ENCODE assay signal across 19 cellular contexts in the genomic region with DNA sequence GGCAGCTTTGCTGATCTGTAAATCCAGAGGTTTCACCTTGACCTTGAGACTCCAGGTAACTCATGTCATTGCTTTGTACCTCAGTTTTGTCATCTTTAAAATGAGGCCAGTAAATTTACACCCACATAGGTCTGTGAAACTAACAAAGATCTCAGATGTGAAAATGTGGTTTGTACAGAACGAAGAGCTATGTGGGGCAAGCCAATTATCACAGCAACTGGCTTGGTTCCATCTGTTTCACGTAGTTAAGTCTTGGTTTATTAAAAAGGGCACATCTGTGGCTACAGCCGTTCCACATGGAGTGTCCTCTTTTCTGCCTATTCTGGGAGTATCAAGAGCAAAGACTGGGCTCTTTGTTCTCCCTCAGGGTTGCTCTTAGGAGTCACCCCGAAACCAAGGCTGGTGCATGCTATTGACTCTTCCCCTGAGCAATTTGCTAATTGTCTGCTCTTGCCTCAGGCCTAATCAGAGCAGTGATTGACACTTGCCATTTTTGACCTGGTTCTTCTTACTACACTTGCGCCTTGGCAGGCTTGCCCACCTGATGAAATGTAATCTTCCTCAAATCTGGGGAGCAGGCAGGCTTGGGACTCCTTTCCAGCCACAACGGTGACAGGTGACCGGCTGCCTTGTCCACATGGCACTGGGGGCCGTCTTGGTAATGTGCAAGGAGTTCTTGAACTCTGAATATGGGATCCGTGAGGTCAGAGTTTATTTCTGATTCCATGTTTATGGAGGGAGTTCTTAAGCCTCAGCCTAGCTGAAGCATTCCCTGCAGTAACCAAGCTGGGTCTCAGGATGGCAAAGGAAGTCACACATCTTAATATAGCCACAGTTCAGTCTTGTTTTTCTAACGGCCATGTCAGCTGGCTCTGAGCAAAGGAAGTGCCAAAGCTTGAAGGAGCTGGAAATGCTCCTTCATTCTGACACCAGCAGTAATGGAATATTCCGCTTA. TPM values are rescaled to one million over a fixed set of nuclear protein-coding genes. Genes with fewer than 3 reads are reported as not detected.
DNase-seq lines count a peak whose midpoint lies in the region; ATAC-seq and TF ChIP-seq lines count a peak whose summit lies in the region.
"Had no signal": no experiment of that assay in that cellular context is flagged by ENCODE, and none has a peak within 500 bp of the region (broad histone marks: within the 10 kb centered on the region; RNA-seq: fewer than 3 reads in every experiment).

No MANE protein-coding gene starts in this region.

- H3K36me3 ChIP-seq in tibial artery: peaks cover 0 to 7% (median 3%) of the 10 kb centered on the region in 3 donors
- no peaks in the 10 kb centered on the region for H3K36me3 ChIP-seq in GM23248 (ENCODE audit: low read depth)
- H3K36me3 ChIP-seq: neutrophil, right lobe of liver had no signal

- H3K27me3 Mint-ChIP-seq in activated CD4-positive, alpha-beta T cell treated with anti-CD3 and anti-CD28 coated beads, Interleukin-2, amount 10 ng/mL, durations not matched to agents 24 days and 14 days: peaks cover 7% of the 10 kb centered on the region
- no peaks in the 10 kb centered on the region for H3K27me3 Mint-ChIP-seq in effector memory CD8-positive, alpha-beta T cell

- intact Hi-C loops in activated CD4-positive, alpha-beta T cell treated with anti-CD3 and anti-CD28 coated beads, Interleukin-2, amount 10 ng/mL, durations not matched to agents 24 days and 14 days (cut with micrococcal nuclease): no loop called here
- intact Hi-C loops in tibial artery (cut with DNase I; ENCODE audit: low total_unique reads): no loop called here

- no peak overlapping the region for H3K9ac ChIP-seq in GM23248

- H3K4me1 Mint-ChIP-seq in activated CD4-positive, alpha-beta T cell treated with anti-CD3 and anti-CD28 coated beads, Interleukin-2, amount 10 ng/mL, durations not matched to agents 24 days and 14 days: peaks cover 5% of the 10 kb centered on the region
- H3K4me1 Mint-ChIP-seq in effector memory CD8-positive, alpha-beta T cell (ENCODE audit: low read depth in 2 of 2): peaks cover 27 to 38% of the 10 kb centered on the region in 2 donors

- DNase-seq in activated CD4-positive, alpha-beta T cell treated with anti-CD3 and anti-CD28 coated beads, Interleukin-2, amount 10 ng/mL, durations not matched to agents 24 days and 14 days: peak; percentile 54
- no peak for DNase-seq in activated CD4-positive, alpha-beta T cell treated with anti-CD3 and anti-CD28 coated beads for 1 hour
- peak in 1 of 3 experiments; percentile 4 for DNase-seq in effector memory CD8-positive, alpha-beta T cell
- DNase-seq in tibial artery (peak in 1 of 2 donors; percentile 73), GM23248 (no peak), SK-N-DZ (ENCODE audit: low spot score) (no peak), H4 (ENCODE audit: low spot score) (no peak)
- DNase-seq: 8988T; activated CD4-positive, alpha-beta T cell treated with anti-CD3 and anti-CD28 coated beads, Interleukin-2, amount 50 U/mL, for 48 hours; activated effector memory CD4-positive, alpha-beta T cell treated with Interleukin-2 at 50 U/mL for 16 hours; effector memory CD4-positive, alpha-beta T cell; NCI-H146; NCI-H526 treated with DMSO at 0.1 percent for 48 hours; right lobe of liver; RPMI8226; stimulated activated naive CD4-positive, alpha-beta T cell treated with Interleukin-2 at 50 U/mL for 16 hours had no signal

- no peak overlapping the region for H3K4me3 ChIP-seq in tibial artery
- H3K4me3 ChIP-seq in GM23248: no peak overlapping the region
- H3K4me3 ChIP-seq: lung, right lobe of liver had no signal

- no peak for TF ChIP-seq CTCF in tibial artery (IDR thresholded peaks at IDR 0.05)

- H3K79me2 ChIP-seq in GM23248 (ENCODE audit: insufficient read depth): no peaks in the 10 kb centered on the region

- H3F3A ChIP-seq in GM23248 (ENCODE audit: insufficient read depth): no peaks in the 10 kb centered on the region

- no peak overlapping the region for H3K4me2 ChIP-seq in GM23248 (ENCODE audit: unreplicated experiment)

- peaks cover 3% of the 10 kb centered on the region for H3K9me3 Mint-ChIP-seq in activated CD4-positive, alpha-beta T cell treated with anti-CD3 and anti-CD28 coated beads, Interleukin-2, amount 10 ng/mL, durations not matched to agents 24 days and 14 days
- no peaks in the 10 kb centered on the region for H3K9me3 Mint-ChIP-seq in effector memory CD8-positive, alpha-beta T cell

- no peaks in the 10 kb centered on the region for H3K36me3 Mint-ChIP-seq in activated CD4-positive, alpha-beta T cell treated with anti-CD3 and anti-CD28 coated beads, Interleukin-2, amount 10 ng/mL, durations not matched to agents 24 days and 14 days (ENCODE audit: low read depth)
- peaks cover 21% of the 10 kb centered on the region for H3K36me3 Mint-ChIP-seq in effector memory CD8-positive, alpha-beta T cell (ENCODE audit: insufficient read depth)

- 67 to 70% methylated on average over 11 of the region's 11 CpGs for WGBS in GM23248 (ENCODE audit: low coverage in 1 of 2, low lambda C conversion rate in 2 of 2, missing lambda C conversion rate in 2 of 2), 2 experiments

- no peak overlapping the region for H3K27ac Mint-ChIP-seq in activated CD4-positive, alpha-beta T cell treated with anti-CD3 and anti-CD28 coated beads, Interleukin-2, amount 10 ng/mL, durations not matched to agents 24 days and 14 days
- peak overlapping the region; percentile 46 to 78 for H3K27ac Mint-ChIP-seq in effector memory CD8-positive, alpha-beta T cell

- no peaks in the 10 kb centered on the region for H3K9me3 ChIP-seq in tibial artery
- H3K9me3 ChIP-seq in GM23248 (ENCODE audit: low read depth): no peaks in the 10 kb centered on the region
- H3K9me3 ChIP-seq: neutrophil, right lobe of liver had no signal

- H2AFZ ChIP-seq in GM23248: no peak overlapping the region

- ATAC-seq in HG03439 (IDR thresholded peaks at IDR 0.05; ENCODE audit: unreplicated experiment): peak; percentile 51
- ATAC-seq in effector memory CD8-positive, alpha-beta T cell (replicated peaks): peak; percentile 88

- in situ Hi-C loops in GM23248 (cut with MboI): no loop called here

- H3K4me3 Mint-ChIP-seq in activated CD4-positive, alpha-beta T cell treated with anti-CD3 and anti-CD28 coated beads, Interleukin-2, amount 10 ng/mL, durations not matched to agents 24 days and 14 days: no peak overlapping the region
- peak overlapping the region; percentile 67 to 68 for H3K4me3 Mint-ChIP-seq in effector memory CD8-positive, alpha-beta T cell

- no peaks in the 10 kb centered on the region for H3K9me2 ChIP-seq in GM23248 (ENCODE audit: insufficient read depth)

- H3K27me3 ChIP-seq in tibial artery (no peaks in the 10 kb centered on the region), GM23248 (replicated peaks; ENCODE audit: insufficient read depth) (no peaks in the 10 kb centered on the region)
- H3K27me3 ChIP-seq: neutrophil, right lobe of liver had no signal

- H4K20me1 ChIP-seq in GM23248 (ENCODE audit: insufficient read depth): no peaks in the 10 kb centered on the region

- H3K27ac ChIP-seq in tibial artery: peak overlapping the region; percentile 59 to 67
- no peak overlapping the region for H3K27ac ChIP-seq in GM23248
- H3K27ac ChIP-seq: neutrophil, right lobe of liver had no signal

- H3K4me1 ChIP-seq in tibial artery: peaks cover 0 to 10% (median 4%) of the 10 kb centered on the region in 4 donors
- H3K4me1 ChIP-seq in GM23248 (ENCODE audit: insufficient read depth): no peaks in the 10 kb centered on the region
- H3K4me1 ChIP-seq: right lobe of liver had no signal

RNA-seq across cellular contexts. Expression of gene EAF1, which starts 40.1 kb away (rescaled TPM):
- 24.2 and 25.7 TPM in 2 replicates for total RNA-seq in activated CD4-positive, alpha-beta T cell treated with anti-CD3 and anti-CD28 coated beads, Interleukin-2, amount 10 ng/mL, durations not matched to agents 24 days and 14 days
- total RNA-seq in GM23248 (2014; rRNA removed; shearing (Covaris generic)): 16.9 and 20.9 TPM in 2 replicates
- polyA plus RNA-seq in GM23248 (2016; fragmentation: Nextera tagmentation; extraction: Ambion mirVana): 7.1 and 7.2 TPM in 2 replicates
- polyA plus RNA-seq in SK-N-DZ (2014; cell fraction: cytosol; rRNA removed): 38.8 and 43.8 TPM in 2 replicates
- 13.9 and 14.0 TPM in 2 replicates for polyA plus RNA-seq in SK-N-DZ (2014; cell fraction: nucleus; rRNA removed)
- 13.1 and 15.8 TPM in 2 replicates for total RNA-seq in H4 (2014; rRNA removed; shearing (Covaris generic))

RNA-seq across cellular contexts. Expression of gene METTL6, which starts 40.2 kb away (rescaled TPM):
- 15.2 and 17.4 TPM in 2 replicates for total RNA-seq in activated CD4-positive, alpha-beta T cell treated with anti-CD3 and anti-CD28 coated beads, Interleukin-2, amount 10 ng/mL, durations not matched to agents 24 days and 14 days
- 24.2 and 30.9 TPM in 2 replicates for total RNA-seq in GM23248 (2014; rRNA removed; shearing (Covaris generic))
- polyA plus RNA-seq in GM23248 (2016; fragmentation: Nextera tagmentation; extraction: Ambion mirVana): 20.8 and 21.6 TPM in 2 replicates
- polyA plus RNA-seq in SK-N-DZ (2014; cell fraction: cytosol; rRNA removed): 39.9 and 42.4 TPM in 2 replicates
- 21.4 and 25.9 TPM in 2 replicates for polyA plus RNA-seq in SK-N-DZ (2014; cell fraction: nucleus; rRNA removed)
- total RNA-seq in H4 (2014; rRNA removed; shearing (Covaris generic)): 26.8 and 34.0 TPM in 2 replicates

RNA-seq across cellular contexts. Expression of gene COLQ, which starts 54.0 kb away (rescaled TPM):
- 1.7 TPM in 2 replicates for total RNA-seq in activated CD4-positive, alpha-beta T cell treated with anti-CD3 and anti-CD28 coated beads, Interleukin-2, amount 10 ng/mL, durations not matched to agents 24 days and 14 days
- total RNA-seq in GM23248 (2014; rRNA removed; shearing (Covaris generic)): 0.32 and 1.1 TPM in 2 replicates
- 0.29 and 0.93 TPM in 2 replicates for polyA plus RNA-seq in GM23248 (2016; fragmentation: Nextera tagmentation; extraction: Ambion mirVana)
- polyA plus RNA-seq in SK-N-DZ (2014; cell fraction: cytosol; rRNA removed): 3.4 and 4.7 TPM in 2 replicates
- 12.5 and 15.5 TPM in 2 replicates for polyA plus RNA-seq in SK-N-DZ (2014; cell fraction: nucleus; rRNA removed)
- total RNA-seq in H4 (2014; rRNA removed; shearing (Covaris generic)): not detected in 2 replicates
